ENCODE assay signal across 9 cellular contexts in the genomic region with DNA sequence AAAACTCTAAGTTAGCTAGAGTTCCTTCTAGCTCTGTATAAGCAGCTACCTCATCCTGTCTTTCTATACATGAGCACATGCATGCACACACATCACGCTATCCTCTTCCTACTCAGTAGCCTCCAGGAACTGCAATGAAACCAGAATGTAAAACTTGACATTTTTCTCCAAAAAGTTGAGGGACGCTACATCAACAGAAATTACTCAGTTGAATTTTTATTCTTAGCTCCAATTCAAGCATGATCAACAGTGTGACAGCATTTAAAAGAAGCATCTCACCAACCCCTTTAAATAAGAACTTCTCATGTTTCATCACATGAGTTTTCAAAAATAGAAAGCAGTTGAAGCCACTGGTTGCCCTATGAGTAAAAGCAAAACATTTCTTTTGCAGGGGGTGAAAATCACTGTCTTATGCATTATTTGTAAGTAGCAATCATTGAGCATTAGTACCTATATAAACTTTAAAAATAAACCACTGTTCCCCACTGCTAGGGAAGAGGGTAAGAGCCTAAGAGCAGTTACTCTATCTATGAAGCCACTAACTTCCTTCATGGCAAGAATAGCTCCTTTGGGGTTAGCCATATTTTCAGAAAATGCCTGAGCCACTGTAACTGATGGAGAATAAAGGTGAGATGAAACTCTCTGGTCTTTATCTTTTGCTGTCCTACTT.
DNase-seq lines count a peak whose midpoint lies in the region; ATAC-seq and TF ChIP-seq lines count a peak whose summit lies in the region.
"Had no signal": no experiment of that assay in that cellular context is flagged by ENCODE, and none has a peak within 500 bp of the region (broad histone marks: within the 10 kb centered on the region; RNA-seq: fewer than 3 reads in every experiment).

No MANE protein-coding gene starts in this region.

- H3K36me3 ChIP-seq in skeletal muscle tissue (ENCODE audit: control insufficient read depth in 3 of 3, insufficient read depth in 3 of 3, low read length in 3 of 3) = no peaks in the 10 kb centered on the region

- peaks cover 21 to 33% (median 31%) of the 10 kb centered on the region in 3 donors for H3K4me1 ChIP-seq in skeletal muscle tissue (ENCODE audit: control insufficient read depth in 3 of 3, insufficient read depth in 3 of 3, low read length in 3 of 3)

- H3K4me3 ChIP-seq in skeletal muscle tissue (ENCODE audit: low read length in 3 of 3) (no peak overlapping the region), coronary artery (no peak overlapping the region)

- TF ChIP-seq CTCF in coronary artery (IDR thresholded peaks at IDR 0.05) = no peak

- no peaks in the 10 kb centered on the region for H3K9me3 ChIP-seq in skeletal muscle tissue (ENCODE audit: control insufficient read depth in 3 of 3, low read length in 3 of 3)

- H3K27ac ChIP-seq in skeletal muscle tissue (ENCODE audit: low read depth, low read length) (peak overlapping the region; percentile 86), coronary artery (no peak overlapping the region)

- ATAC-seq in GM19025 (IDR thresholded peaks at IDR 0.05; ENCODE audit: low read depth, unreplicated experiment) (peak; percentile 58), GM21786 (IDR thresholded peaks at IDR 0.05; ENCODE audit: unreplicated experiment) (peak; percentile 60), HG03439 (IDR thresholded peaks at IDR 0.05; ENCODE audit: unreplicated experiment) (peak; percentile 77)

- no peaks in the 10 kb centered on the region for H3K27me3 ChIP-seq in skeletal muscle tissue (ENCODE audit: control insufficient read depth in 3 of 3, insufficient read depth in 3 of 3, low read length in 3 of 3)

- DNase-seq in coronary artery (ENCODE audit: low spot score) (no peak), anterior cingulate cortex (lab: John Stamatoyannopoulos, UW) (no peak)
- no peak for DNase-seq in stimulated activated CD4-positive, alpha-beta T cell treated with anti-CD3 and anti-CD28 coated beads, Interleukin-15, amount 100 ng/mL, for 24 hours
- DNase-seq: DMS 273 treated with DMSO at 0.1 percent for 48 hours, NCI-H446 treated with DMSO at 0.1 percent for 48 hours had no signal

- H3K9ac ChIP-seq in skeletal muscle tissue (ENCODE audit: low read depth in 1 of 3, low read length in 3 of 3) = peak overlapping the region; percentile 1 to 28 (median 3)
